In the genomic region with DNA sequence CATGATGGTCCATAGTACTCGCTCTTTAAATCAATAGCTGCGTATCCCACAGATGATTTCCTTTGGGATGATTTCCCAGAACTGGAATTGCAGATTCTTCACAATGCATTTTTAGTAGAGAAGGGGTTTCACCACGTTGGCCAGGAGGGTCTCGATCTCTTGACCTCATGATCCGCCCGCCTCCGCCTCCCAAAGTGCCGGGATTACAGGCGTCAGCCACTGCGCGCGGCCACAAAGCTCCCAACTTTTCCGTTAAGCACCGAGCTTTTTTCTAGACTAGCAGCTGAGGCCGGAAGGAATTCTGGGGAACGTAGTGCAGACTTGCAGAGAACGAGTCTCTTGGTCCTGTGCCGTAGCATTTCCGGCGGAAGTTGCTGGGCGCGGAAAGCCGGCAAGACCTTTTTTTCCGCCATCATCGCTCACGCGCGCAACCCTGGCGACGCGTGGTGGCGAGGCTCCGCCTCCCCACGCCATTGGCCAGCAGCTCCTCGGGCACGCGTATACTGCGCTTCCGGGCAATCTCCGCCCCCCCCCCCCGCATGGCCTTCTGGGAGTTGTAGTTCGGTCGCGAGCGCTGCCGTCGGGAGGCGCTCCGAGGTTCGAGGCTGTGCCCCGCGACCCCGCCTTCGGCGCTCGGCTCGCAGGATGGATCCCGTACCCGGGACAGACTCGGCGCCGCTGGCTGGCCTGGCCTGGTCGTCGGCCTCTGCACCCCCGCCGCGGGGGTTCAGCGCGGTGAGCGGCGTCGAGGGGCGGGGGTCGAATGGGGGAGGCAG, we compare ENCODE assay signal across 8 cellular contexts. TPM values are rescaled to one million over a fixed set of nuclear protein-coding genes. Genes with fewer than 3 reads are reported as not detected.
DNase-seq lines count a peak whose midpoint lies in the region; ATAC-seq and FAIRE-seq lines count a peak whose summit lies in the region.

A gene (plus strand): TSS at position 557 of the 776 bp plus-strand sequence. CDS start 89 bp downstream, at position 646.

- FAIRE-seq in islet of Langerhans (lab: Jason Lieb, UNC) = peak; percentile 93

- DNase-seq in AG08395 (ENCODE audit: low spot score) = peak; percentile 99
- DNase-seq in NCI-H460 (ENCODE audit: extremely low read depth, low read depth) = peak; percentile 95
- peak; percentile 92 for DNase-seq in activated CD4-positive, CD25-positive, alpha-beta regulatory T cell treated with anti-CD3 and anti-CD28 coated beads, Interleukin-2, amount 50 U/mL, for 72 hours
- peak; percentile 84 to 95 for DNase-seq in cerebellar nuclear complex (lab: John Stamatoyannopoulos, UW)
- DNase-seq in stimulated activated CD4-positive, alpha-beta T cell treated with anti-CD3 and anti-CD28 coated beads, Interleukin-12 subunit alpha, Interleukin-12 subunit beta, amount 100 ng/mL, for 4 hours = peak; percentile 93

- ATAC-seq in GM19025 (IDR thresholded peaks at IDR 0.05; ENCODE audit: low read depth, unreplicated experiment) (peak; percentile 91), HG03354 (IDR thresholded peaks at IDR 0.05; ENCODE audit: poor library complexity, severe bottlenecking, unreplicated experiment) (peak; percentile 93)

RNA-seq across cellular contexts. Expression of the gene that starts here (rescaled TPM):
- total RNA-seq in NCI-H460 (2014; rRNA removed; shearing (Covaris generic)) = 54.7 and 74.6 TPM in 2 replicates
- polyA plus RNA-seq in NCI-H460 (2014; cell fraction: nucleus; rRNA removed) = 76.7 and 94.3 TPM in 2 replicates

Comparison
In these comparisons a context has a peak if more than half of its experiments do, and no peak if none do; other contexts are left out.
1. Peak in every context shown above with its lines: DNase-seq and ATAC-seq.